Comparison of ENCODE assay signal across 31 cellular contexts in the genomic region with DNA sequence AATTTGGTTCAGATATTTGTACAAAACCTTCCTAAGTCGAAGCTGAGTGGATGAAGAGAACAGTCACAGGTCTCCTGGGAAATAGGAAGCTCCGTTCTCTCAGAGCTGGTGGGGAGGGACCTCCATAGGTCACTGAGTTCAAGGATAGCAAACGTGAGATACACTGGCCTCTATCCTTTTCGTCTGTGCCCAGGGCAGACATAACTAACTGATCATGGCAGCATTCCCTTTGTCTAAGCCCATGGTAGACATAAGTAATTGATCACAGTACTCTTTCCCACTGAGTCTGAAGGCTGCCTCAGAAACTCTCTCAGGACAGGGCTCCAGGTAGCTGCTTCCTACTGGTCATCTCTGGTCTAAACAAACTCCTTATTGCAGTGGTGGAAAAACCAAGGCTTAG.
"Had no signal": no experiment of that assay in that cellular context is flagged by ENCODE, and none has a peak within 500 bp of the region (broad histone marks: within the 10 kb centered on the region; RNA-seq: fewer than 3 reads in every experiment).

No MANE protein-coding gene starts in this region.

- H2AFZ ChIP-seq: neural progenitor cell, parathyroid adenoma had no signal

- H3K79me2 ChIP-seq: parathyroid adenoma had no signal

- H3K27me3 Mint-ChIP-seq: progenitor cell of endocrine pancreas; stimulated activated memory B cell treated with anti-CD40 and anti-IgM and Interleukin-4, amounts not matched to agents 10 μg/mL and 1 μg/mL and 100 μg/mL, for 72 hours; stimulated activated naive CD8-positive, alpha-beta T cell treated with anti-CD3 and anti-CD28 coated beads, Interleukin-15, amount 100 ng/mL, for 72 hours had no signal

- H3K36me3 ChIP-seq: neural progenitor cell, ovary, transverse colon, uterus had no signal

- H3K9me3 Mint-ChIP-seq: natural killer cell; nephron; neural progenitor cell; stimulated activated memory B cell treated with anti-CD40 and anti-IgM and Interleukin-4, amounts not matched to agents 10 μg/mL and 1 μg/mL and 100 μg/mL, for 72 hours; stimulated activated naive CD8-positive, alpha-beta T cell treated with anti-CD3 and anti-CD28 coated beads, Interleukin-15, amount 100 ng/mL, for 72 hours; type B pancreatic cell had no signal

- H3K4me3 Mint-ChIP-seq: natural killer cell; nephron; neural progenitor cell; stimulated activated memory B cell treated with anti-CD40 and anti-IgM and Interleukin-4, amounts not matched to agents 10 μg/mL and 1 μg/mL and 100 μg/mL, for 72 hours; stimulated activated naive CD8-positive, alpha-beta T cell treated with anti-CD3 and anti-CD28 coated beads, Interleukin-15, amount 100 ng/mL, for 72 hours; type B pancreatic cell had no signal

- ATAC-seq: right cardiac atrium; sciatic nerve; stimulated activated memory B cell treated with anti-CD40 and anti-IgM and Interleukin-4, amounts not matched to agents 10 μg/mL and 1 μg/mL and 100 μg/mL, for 72 hours; upper lobe of right lung had no signal

- H3K9me3 ChIP-seq: ovary, psoas muscle, spleen, suprapubic skin, testis, tibial artery, transverse colon, upper lobe of right lung, uterus had no signal

- H3K27me3 ChIP-seq: neural progenitor cell, ovary, spleen, suprapubic skin, testis, tibial artery, transverse colon, upper lobe of right lung, uterus had no signal

- H3K4me3 ChIP-seq: neural progenitor cell, ovary, psoas muscle, skin epidermis, smooth muscle cell, spleen, suprapubic skin, testis, tibial artery, transverse colon, upper lobe of right lung, uterus had no signal

- H3K4me2 ChIP-seq: neural progenitor cell, smooth muscle cell had no signal

- H3K4me1 Mint-ChIP-seq: natural killer cell had no signal

- H3K4me1 ChIP-seq: parathyroid adenoma, uterus had no signal

- H3K9ac ChIP-seq: neural progenitor cell, parathyroid adenoma had no signal

- DNase-seq: natural killer cell; occipital lobe; ovary; posterior cingulate gyrus; psoas muscle; right cardiac atrium; spleen; stimulated activated CD4-positive, alpha-beta T cell treated with anti-CD3 and anti-CD28 coated beads, Interleukin-12 subunit alpha, Interleukin-12 subunit beta, amount 100 ng/mL, for 4 hours; stimulated activated CD4-positive, alpha-beta T cell treated with anti-CD3 and anti-CD28 coated beads, Interleukin-1b, Interleukin-23, amount 100 ng/mL, for 48 hours; stimulated activated CD4-positive, alpha-beta T cell treated with anti-CD3 and anti-CD28 coated beads, Interleukin-4, amount 100 ng/mL, for 1 hour; stimulated activated CD4-positive, alpha-beta T cell treated with anti-CD3 and anti-CD28 coated beads, Interleukin-4, amount 100 ng/mL, for 4 hours; stimulated activated CD8-positive, alpha-beta memory T cell treated with anti-CD3 and anti-CD28 coated beads, Interleukin-4, amount 100 ng/mL, for 48 hours; stimulated activated naive CD4-positive, alpha-beta T cell; stimulated activated naive CD8-positive, alpha-beta T cell treated with anti-CD3 and anti-CD28 coated beads, Interleukin-15, amount 100 ng/mL, for 72 hours; stimulated activated naive CD8-positive, alpha-beta T cell treated with anti-CD3 and anti-CD28 coated beads, Interleukin-15, Interleukin-2, amounts not matched to agents 100 U/mL and 50 U/mL, for 24 hours; substantia nigra; testis; tibial artery; transverse colon; upper lobe of right lung; uterus had no signal

- H3K27ac Mint-ChIP-seq: natural killer cell; nephron; neural progenitor cell; progenitor cell of endocrine pancreas; stimulated activated memory B cell treated with anti-CD40 and anti-IgM and Interleukin-4, amounts not matched to agents 10 μg/mL and 1 μg/mL and 100 μg/mL, for 72 hours; stimulated activated naive CD8-positive, alpha-beta T cell treated with anti-CD3 and anti-CD28 coated beads, Interleukin-15, amount 100 ng/mL, for 72 hours; type B pancreatic cell had no signal

- H3K36me3 Mint-ChIP-seq: natural killer cell; neural progenitor cell; stimulated activated memory B cell treated with anti-CD40 and anti-IgM and Interleukin-4, amounts not matched to agents 10 μg/mL and 1 μg/mL and 100 μg/mL, for 72 hours had no signal

- H3K27ac ChIP-seq: neural progenitor cell, ovary, parathyroid adenoma, psoas muscle, spleen, suprapubic skin, testis, tibial artery, transverse colon, upper lobe of right lung, uterus had no signal
